ENCODE assay signal across 1 cellular context in genomic region chr19:3229346-3229743, GRCh38.
TF ChIP-seq lines count a peak whose summit lies in the region.

No MANE protein-coding gene starts in this region.

TF ChIP-seq in K562, 482 proteins besides CTCF, POLR2A, EP300 and RAD21:
- TF ChIP-seq COPS2 (conservative IDR thresholded peaks at IDR 0.05), result no peak
- TF ChIP-seq ZFP36 (IDR thresholded peaks at IDR 0.05; ENCODE audit: low read depth, low read length, partially characterized antibody), result peak; percentile 91
- no peak for TF ChIP-seq RHOXF2B (CRISPR knock-in tag; conservative IDR thresholded peaks at IDR 0.05)
- TF ChIP-seq CHD1 (IDR thresholded peaks at IDR 0.05; ENCODE audit: low read length), result no peak
- TF ChIP-seq ZBTB11 (CRISPR knock-in tag; IDR thresholded peaks at IDR 0.05), result no peak
- 0 out of 2 replicates have a peak, but pooled peaks have one; percentile 24 for TF ChIP-seq EGR1 (conservative IDR thresholded peaks at IDR 0.05)
- TF ChIP-seq ZNF696 (CRISPR knock-in tag; conservative IDR thresholded peaks at IDR 0.05), result no peak
- 0 out of 2 replicates have a peak, but pooled peaks have one; percentile 24 for TF ChIP-seq ZNF436 (CRISPR knock-in tag; IDR thresholded peaks at IDR 0.05)
